ENCODE assay signal across 1 cellular context in the genomic region with DNA sequence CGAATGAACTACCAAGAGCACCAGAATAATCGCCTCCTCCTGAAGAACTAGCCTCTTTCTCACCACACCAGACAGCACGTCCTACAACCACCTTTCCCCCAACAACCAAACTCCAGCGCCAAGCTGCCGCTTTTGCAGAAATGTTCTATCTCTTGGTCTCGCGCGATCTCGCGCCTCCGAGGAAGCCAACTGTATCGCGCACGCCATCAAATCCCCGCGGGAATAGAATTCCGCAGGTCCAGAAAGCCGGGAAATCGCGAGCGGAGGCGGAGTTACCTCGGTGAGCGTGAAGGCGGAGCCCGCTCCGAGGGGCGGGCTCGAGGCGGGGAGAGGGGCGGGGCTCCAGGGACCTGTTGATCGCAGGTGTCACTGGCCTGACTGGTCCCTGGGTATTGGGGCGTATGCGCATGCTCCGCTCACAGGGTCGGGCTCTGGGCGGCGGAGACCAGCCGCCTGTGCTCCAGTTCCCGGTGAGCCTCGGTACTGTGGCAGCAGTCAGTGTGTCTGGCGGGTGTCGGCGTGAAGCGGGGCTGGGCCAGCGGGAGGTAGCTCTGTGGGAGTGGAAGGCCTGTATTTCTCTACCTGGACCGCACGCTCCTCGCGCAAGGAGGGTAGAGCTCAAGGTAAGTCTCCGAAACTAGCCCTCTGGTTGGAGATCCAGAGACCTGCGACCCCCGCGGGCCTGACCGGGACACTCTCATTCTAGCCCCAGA.
TF ChIP-seq lines count a peak whose summit lies in the region.

A gene (plus strand): TSS at position 463 of the 713 bp plus-strand sequence. CDS start 27,047 bp downstream, outside the sequence.

TF ChIP-seq in K562, 482 proteins besides CTCF, POLR2A, EP300 and RAD21 (continued from another document and continues in another):
- no peak for TF ChIP-seq ZC3H4 (CRISPR knock-in tag; IDR thresholded peaks at IDR 0.05; ENCODE audit: borderline replicate concordance)
- peak; percentile 80 for TF ChIP-seq TAF1 (IDR thresholded peaks at IDR 0.05; ENCODE audit: control insufficient read depth, extremely low read depth, insufficient read depth, low read length, severe bottlenecking)
- peak; percentile 81 for TF ChIP-seq MEIS2 (IDR thresholded peaks at IDR 0.05; ENCODE audit: partially characterized antibody)
- TF ChIP-seq NFYB (IDR thresholded peaks at IDR 0.05; ENCODE audit: extremely low read depth, insufficient read length) = no peak
- TF ChIP-seq, protein P1, sequence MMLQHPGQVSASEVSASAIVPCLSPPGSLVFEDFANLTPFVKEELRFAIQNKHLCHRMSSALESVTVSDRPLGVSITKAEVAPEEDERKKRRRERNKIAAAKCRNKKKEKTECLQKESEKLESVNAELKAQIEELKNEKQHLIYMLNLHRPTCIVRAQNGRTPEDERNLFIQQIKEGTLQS (IDR thresholded peaks at IDR 0.05) = no peak
- TF ChIP-seq, protein P1 (CRISPR knock-in tag; conservative IDR thresholded peaks at IDR 0.05) = no peak
- peak; percentile 73; the same call in 1 of the 2 replicates for TF ChIP-seq ZBED1 (IDR thresholded peaks at IDR 0.05)
- no peak for TF ChIP-seq ZNF583 (CRISPR knock-in tag; IDR thresholded peaks at IDR 0.05)
- TF ChIP-seq CBX8 (IDR thresholded peaks at IDR 0.05; ENCODE audit: borderline replicate concordance, extremely low read depth, low read depth, low read length, poor library complexity, severe bottlenecking) = no peak
- TF ChIP-seq, protein P2, sequence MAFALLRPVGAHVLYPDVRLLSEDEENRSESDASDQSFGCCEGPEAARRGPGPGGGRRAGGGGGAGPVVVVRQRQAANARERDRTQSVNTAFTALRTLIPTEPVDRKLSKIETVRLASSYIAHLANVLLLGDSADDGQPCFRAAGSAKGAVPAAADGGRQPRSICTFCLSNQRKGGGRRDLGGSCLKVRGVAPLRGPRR (CRISPR knock-in tag; IDR thresholded peaks at IDR 0.05) = no peak
- TF ChIP-seq, protein P3, sequence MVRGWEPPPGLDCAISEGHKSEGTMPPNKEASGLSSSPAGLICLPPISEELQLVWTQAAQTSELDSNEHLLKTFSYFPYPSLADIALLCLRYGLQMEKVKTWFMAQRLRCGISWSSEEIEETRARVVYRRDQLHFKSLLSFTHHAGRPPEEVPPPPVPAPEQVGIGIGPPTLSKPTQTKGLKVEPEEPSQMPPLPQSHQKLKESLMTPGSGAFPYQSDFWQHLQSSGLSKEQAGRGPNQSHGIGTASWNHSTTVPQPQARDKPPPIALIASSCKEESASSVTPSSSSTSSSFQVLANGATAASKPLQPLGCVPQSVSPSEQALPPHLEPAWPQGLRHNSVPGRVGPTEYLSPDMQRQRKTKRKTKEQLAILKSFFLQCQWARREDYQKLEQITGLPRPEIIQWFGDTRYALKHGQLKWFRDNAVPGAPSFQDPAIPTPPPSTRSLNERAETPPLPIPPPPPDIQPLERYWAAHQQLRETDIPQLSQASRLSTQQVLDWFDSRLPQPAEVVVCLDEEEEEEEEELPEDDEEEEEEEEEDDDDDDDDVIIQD (CRISPR knock-in tag; IDR thresholded peaks at IDR 0.05) = no peak
- 0 out of 2 replicates have a peak, but pooled peaks have one; percentile 29 for TF ChIP-seq MTA3 (IDR thresholded peaks at IDR 0.05; ENCODE audit: borderline replicate concordance)
- TF ChIP-seq, protein P4, sequence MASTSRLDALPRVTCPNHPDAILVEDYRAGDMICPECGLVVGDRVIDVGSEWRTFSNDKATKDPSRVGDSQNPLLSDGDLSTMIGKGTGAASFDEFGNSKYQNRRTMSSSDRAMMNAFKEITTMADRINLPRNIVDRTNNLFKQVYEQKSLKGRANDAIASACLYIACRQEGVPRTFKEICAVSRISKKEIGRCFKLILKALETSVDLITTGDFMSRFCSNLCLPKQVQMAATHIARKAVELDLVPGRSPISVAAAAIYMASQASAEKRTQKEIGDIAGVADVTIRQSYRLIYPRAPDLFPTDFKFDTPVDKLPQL (IDR thresholded peaks at IDR 0.05; ENCODE audit: extremely low read depth, insufficient read length) = no peak
- TF ChIP-seq LARP7 (IDR thresholded peaks at IDR 0.05) = no peak
- no peak for TF ChIP-seq CCAR2 (IDR thresholded peaks at IDR 0.05; ENCODE audit: low read depth, low read length)
- TF ChIP-seq, protein P5, sequence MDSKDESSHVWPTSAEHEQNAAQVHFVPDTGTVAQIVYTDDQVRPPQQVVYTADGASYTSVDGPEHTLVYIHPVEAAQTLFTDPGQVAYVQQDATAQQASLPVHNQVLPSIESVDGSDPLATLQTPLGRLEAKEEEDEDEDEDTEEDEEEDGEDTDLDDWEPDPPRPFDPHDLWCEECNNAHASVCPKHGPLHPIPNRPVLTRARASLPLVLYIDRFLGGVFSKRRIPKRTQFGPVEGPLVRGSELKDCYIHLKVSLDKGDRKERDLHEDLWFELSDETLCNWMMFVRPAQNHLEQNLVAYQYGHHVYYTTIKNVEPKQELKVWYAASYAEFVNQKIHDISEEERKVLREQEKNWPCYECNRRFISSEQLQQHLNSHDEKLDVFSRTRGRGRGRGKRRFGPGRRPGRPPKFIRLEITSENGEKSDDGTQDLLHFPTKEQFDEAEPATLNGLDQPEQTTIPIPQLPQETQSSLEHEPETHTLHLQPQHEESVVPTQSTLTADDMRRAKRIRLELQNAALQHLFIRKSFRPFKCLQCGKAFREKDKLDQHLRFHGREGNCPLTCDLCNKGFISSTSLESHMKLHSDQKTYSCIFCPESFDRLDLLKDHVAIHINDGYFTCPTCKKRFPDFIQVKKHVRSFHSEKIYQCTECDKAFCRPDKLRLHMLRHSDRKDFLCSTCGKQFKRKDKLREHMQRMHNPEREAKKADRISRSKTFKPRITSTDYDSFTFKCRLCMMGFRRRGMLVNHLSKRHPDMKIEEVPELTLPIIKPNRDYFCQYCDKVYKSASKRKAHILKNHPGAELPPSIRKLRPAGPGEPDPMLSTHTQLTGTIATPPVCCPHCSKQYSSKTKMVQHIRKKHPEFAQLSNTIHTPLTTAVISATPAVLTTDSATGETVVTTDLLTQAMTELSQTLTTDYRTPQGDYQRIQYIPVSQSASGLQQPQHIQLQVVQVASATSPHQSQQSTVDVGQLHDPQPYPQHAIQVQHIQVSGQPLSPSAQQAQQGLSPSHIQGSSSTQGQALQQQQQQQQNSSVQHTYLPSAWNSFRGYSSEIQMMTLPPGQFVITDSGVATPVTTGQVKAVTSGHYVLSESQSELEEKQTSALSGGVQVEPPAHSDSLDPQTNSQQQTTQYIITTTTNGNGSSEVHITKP (IDR thresholded peaks at IDR 0.05; ENCODE audit: partially characterized antibody) = no peak
- no peak for TF ChIP-seq TEAD1 (CRISPR knock-in tag; IDR thresholded peaks at IDR 0.05)
- no peak for TF ChIP-seq ZNF764 (CRISPR knock-in tag; IDR thresholded peaks at IDR 0.05; ENCODE audit: low read depth)
- TF ChIP-seq, protein P6, sequence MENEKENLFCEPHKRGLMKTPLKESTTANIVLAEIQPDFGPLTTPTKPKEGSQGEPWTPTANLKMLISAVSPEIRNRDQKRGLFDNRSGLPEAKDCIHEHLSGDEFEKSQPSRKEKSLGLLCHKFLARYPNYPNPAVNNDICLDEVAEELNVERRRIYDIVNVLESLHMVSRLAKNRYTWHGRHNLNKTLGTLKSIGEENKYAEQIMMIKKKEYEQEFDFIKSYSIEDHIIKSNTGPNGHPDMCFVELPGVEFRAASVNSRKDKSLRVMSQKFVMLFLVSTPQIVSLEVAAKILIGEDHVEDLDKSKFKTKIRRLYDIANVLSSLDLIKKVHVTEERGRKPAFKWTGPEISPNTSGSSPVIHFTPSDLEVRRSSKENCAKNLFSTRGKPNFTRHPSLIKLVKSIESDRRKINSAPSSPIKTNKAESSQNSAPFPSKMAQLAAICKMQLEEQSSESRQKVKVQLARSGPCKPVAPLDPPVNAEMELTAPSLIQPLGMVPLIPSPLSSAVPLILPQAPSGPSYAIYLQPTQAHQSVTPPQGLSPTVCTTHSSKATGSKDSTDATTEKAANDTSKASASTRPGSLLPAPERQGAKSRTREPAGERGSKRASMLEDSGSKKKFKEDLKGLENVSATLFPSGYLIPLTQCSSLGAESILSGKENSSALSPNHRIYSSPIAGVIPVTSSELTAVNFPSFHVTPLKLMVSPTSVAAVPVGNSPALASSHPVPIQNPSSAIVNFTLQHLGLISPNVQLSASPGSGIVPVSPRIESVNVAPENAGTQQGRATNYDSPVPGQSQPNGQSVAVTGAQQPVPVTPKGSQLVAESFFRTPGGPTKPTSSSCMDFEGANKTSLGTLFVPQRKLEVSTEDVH (IDR thresholded peaks at IDR 0.05; ENCODE audit: low read depth, partially characterized antibody) = no peak
- TF ChIP-seq, protein P7, sequence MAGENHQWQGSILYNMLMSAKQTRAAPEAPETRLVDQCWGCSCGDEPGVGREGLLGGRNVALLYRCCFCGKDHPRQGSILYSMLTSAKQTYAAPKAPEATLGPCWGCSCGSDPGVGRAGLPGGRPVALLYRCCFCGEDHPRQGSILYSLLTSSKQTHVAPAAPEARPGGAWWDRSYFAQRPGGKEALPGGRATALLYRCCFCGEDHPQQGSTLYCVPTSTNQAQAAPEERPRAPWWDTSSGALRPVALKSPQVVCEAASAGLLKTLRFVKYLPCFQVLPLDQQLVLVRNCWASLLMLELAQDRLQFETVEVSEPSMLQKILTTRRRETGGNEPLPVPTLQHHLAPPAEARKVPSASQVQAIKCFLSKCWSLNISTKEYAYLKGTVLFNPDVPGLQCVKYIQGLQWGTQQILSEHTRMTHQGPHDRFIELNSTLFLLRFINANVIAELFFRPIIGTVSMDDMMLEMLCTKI (IDR thresholded peaks at IDR 0.05; ENCODE audit: partially characterized antibody) = no peak
- no peak for TF ChIP-seq FOXP1 (CRISPR knock-in tag; IDR thresholded peaks at IDR 0.05)
- TF ChIP-seq ZSCAN29 (IDR thresholded peaks at IDR 0.05) = no peak
- TF ChIP-seq NR1H2 (CRISPR knock-in tag; IDR thresholded peaks at IDR 0.05) = no peak; the same call in 1 of the 2 replicates
- TF ChIP-seq ZNF384 (IDR thresholded peaks at IDR 0.05; ENCODE audit: low read depth, low read length) = no peak
- peak; percentile 80 for TF ChIP-seq POLR2AphosphoS5 (IDR thresholded peaks at IDR 0.05; ENCODE audit: control insufficient read depth, insufficient read depth, low read depth, low read length)
- peak; percentile 65 for TF ChIP-seq GABPB1 (CRISPR knock-in tag; IDR thresholded peaks at IDR 0.05)
- no peak for TF ChIP-seq TCF7 (IDR thresholded peaks at IDR 0.05; ENCODE audit: borderline replicate concordance)
- TF ChIP-seq, protein P8, sequence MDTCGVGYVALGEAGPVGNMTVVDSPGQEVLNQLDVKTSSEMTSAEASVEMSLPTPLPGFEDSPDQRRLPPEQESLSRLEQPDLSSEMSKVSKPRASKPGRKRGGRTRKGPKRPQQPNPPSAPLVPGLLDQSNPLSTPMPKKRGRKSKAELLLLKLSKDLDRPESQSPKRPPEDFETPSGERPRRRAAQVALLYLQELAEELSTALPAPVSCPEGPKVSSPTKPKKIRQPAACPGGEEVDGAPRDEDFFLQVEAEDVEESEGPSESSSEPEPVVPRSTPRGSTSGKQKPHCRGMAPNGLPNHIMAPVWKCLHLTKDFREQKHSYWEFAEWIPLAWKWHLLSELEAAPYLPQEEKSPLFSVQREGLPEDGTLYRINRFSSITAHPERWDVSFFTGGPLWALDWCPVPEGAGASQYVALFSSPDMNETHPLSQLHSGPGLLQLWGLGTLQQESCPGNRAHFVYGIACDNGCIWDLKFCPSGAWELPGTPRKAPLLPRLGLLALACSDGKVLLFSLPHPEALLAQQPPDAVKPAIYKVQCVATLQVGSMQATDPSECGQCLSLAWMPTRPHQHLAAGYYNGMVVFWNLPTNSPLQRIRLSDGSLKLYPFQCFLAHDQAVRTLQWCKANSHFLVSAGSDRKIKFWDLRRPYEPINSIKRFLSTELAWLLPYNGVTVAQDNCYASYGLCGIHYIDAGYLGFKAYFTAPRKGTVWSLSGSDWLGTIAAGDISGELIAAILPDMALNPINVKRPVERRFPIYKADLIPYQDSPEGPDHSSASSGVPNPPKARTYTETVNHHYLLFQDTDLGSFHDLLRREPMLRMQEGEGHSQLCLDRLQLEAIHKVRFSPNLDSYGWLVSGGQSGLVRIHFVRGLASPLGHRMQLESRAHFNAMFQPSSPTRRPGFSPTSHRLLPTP (IDR thresholded peaks at IDR 0.05; ENCODE audit: borderline replicate concordance, extremely low read depth, insufficient read length) = no peak
- TF ChIP-seq, protein P9, sequence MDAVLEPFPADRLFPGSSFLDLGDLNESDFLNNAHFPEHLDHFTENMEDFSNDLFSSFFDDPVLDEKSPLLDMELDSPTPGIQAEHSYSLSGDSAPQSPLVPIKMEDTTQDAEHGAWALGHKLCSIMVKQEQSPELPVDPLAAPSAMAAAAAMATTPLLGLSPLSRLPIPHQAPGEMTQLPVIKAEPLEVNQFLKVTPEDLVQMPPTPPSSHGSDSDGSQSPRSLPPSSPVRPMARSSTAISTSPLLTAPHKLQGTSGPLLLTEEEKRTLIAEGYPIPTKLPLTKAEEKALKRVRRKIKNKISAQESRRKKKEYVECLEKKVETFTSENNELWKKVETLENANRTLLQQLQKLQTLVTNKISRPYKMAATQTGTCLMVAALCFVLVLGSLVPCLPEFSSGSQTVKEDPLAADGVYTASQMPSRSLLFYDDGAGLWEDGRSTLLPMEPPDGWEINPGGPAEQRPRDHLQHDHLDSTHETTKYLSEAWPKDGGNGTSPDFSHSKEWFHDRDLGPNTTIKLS (IDR thresholded peaks at IDR 0.05; ENCODE audit: borderline replicate concordance, low read depth) = peak; percentile 69; the same call in 1 of the 2 replicates
- TF ChIP-seq HOXB6 (CRISPR knock-in tag; IDR thresholded peaks at IDR 0.05; ENCODE audit: borderline replicate concordance) = no peak
- TF ChIP-seq FOSL1 (tag; conservative IDR thresholded peaks at IDR 0.05) = no peak
- TF ChIP-seq CC2D1A (IDR thresholded peaks at IDR 0.05) = no peak
- no peak for TF ChIP-seq BACH1 (tag; IDR thresholded peaks at IDR 0.05)
- TF ChIP-seq CEBPG (CRISPR knock-in tag; IDR thresholded peaks at IDR 0.05) = no peak; the same call in 1 of the 2 replicates
- TF ChIP-seq CEBPG (tag; conservative IDR thresholded peaks at IDR 0.05 in 1 of 2, IDR thresholded peaks at IDR 0.05 in 1 of 2) = no peak
- TF ChIP-seq, protein P10, sequence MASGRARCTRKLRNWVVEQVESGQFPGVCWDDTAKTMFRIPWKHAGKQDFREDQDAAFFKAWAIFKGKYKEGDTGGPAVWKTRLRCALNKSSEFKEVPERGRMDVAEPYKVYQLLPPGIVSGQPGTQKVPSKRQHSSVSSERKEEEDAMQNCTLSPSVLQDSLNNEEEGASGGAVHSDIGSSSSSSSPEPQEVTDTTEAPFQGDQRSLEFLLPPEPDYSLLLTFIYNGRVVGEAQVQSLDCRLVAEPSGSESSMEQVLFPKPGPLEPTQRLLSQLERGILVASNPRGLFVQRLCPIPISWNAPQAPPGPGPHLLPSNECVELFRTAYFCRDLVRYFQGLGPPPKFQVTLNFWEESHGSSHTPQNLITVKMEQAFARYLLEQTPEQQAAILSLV (tag; IDR thresholded peaks at IDR 0.05) = no peak
- TF ChIP-seq, protein P11, sequence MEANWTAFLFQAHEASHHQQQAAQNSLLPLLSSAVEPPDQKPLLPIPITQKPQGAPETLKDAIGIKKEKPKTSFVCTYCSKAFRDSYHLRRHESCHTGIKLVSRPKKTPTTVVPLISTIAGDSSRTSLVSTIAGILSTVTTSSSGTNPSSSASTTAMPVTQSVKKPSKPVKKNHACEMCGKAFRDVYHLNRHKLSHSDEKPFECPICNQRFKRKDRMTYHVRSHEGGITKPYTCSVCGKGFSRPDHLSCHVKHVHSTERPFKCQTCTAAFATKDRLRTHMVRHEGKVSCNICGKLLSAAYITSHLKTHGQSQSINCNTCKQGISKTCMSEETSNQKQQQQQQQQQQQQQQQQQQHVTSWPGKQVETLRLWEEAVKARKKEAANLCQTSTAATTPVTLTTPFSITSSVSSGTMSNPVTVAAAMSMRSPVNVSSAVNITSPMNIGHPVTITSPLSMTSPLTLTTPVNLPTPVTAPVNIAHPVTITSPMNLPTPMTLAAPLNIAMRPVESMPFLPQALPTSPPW (CRISPR knock-in tag; IDR thresholded peaks at IDR 0.05) = no peak
- TF ChIP-seq MTA1 (IDR thresholded peaks at IDR 0.05; ENCODE audit: borderline replicate concordance) = no peak
- no peak for TF ChIP-seq HNRNPL (IDR thresholded peaks at IDR 0.05; ENCODE audit: low read depth, low read length)
